In the genomic region with DNA sequence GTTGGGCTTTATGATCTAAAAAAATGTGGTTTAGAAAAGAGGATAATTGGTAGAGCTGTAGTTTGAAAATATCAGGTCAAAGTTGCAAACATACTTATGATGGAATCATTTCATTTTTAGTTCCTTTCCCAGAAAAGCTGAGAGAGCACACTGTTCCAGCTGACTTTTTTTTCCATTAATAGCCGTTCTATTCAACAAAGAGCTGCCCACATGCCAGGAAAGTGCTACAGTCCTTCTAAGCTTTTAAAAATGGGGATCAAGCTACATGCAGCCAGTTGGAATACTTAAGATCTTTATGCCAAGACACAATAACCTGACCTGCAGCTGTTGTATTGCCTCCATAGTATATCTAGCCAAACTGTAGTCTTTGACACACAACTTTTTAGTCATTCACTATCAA, we compare ENCODE assay signal across 19 cellular contexts.
DNase-seq lines count a peak whose midpoint lies in the region; ATAC-seq and TF ChIP-seq lines count a peak whose summit lies in the region.
"Had no signal": no experiment of that assay in that cellular context is flagged by ENCODE, and none has a peak within 500 bp of the region (broad histone marks: within the 10 kb centered on the region; RNA-seq: fewer than 3 reads in every experiment).

No MANE protein-coding gene starts in this region.

- TF ChIP-seq CTCF in breast epithelium (IDR thresholded peaks at IDR 0.05) (no peak), mammary epithelial cell (conservative IDR thresholded peaks at IDR 0.05 in 1 of 2, IDR thresholded peaks at IDR 0.05 in 1 of 2; ENCODE audit: extremely low read depth in 1 of 2, insufficient read depth in 1 of 2, low read depth in 1 of 2, low read length in 2 of 2) (no peak), gastroesophageal sphincter (IDR thresholded peaks at IDR 0.05) (no peak), neural crest cell (conservative IDR thresholded peaks at IDR 0.05) (no peak)

- intact Hi-C loops in breast epithelium (cut with DNase I; ENCODE audit: low total_unique reads): no loop called here
- intact Hi-C loops in mammary epithelial cell (cut with micrococcal nuclease): no loop called here
- intact Hi-C loops in aorta (cut with DNase I): loop anchor here in 1 of 2 donors (5.0 kb wide), 1 partner anchor 100 kb away; no protein-coding TSS in a partner anchor

- peak overlapping the region; percentile 17 for H3K27ac Mint-ChIP-seq in neural crest cell (ENCODE audit: unreplicated experiment)
- H3K27ac Mint-ChIP-seq in CD8-positive, alpha-beta memory T cell: no peak overlapping the region
- H3K27ac Mint-ChIP-seq: activated CD4-positive, alpha-beta T cell treated with anti-CD3 and anti-CD28 coated beads, Interleukin-2, amount 10 ng/mL, durations not matched to agents 24 days and 14 days; activated naive CD8-positive, alpha-beta T cell treated with anti-CD3 and anti-CD28 coated beads, Interleukin-2, amount 50 U/mL, for 24 hours; activated T-helper 2 cell treated with anti-CD3 and anti-CD28 coated beads, Interferon-gamma antibody, Interleukin-2, Interleukin-4, amounts not matched to agents 10 μg/mL and 5 μg/mL and 100 μg/mL, durations not matched to agents 14 hours and 24 hours and 36 hours; stimulated activated naive B cell treated with anti-CD40 and anti-IgM and Interleukin-4, amounts not matched to agents 10 μg/mL and 1 μg/mL and 100 μg/mL, for 72 hours had no signal

- H3K27me3 ChIP-seq in breast epithelium (no peaks in the 10 kb centered on the region), mammary epithelial cell (ENCODE audit: insufficient read depth, low read length) (peaks cover 2% of the 10 kb centered on the region), gastroesophageal sphincter (no peaks in the 10 kb centered on the region), aorta (ENCODE audit: control insufficient read depth in 1 of 2, insufficient read depth in 2 of 2, low read length in 1 of 2) (no peaks in the 10 kb centered on the region)
- no peaks in the 10 kb centered on the region for H3K27me3 ChIP-seq in CD8-positive, alpha-beta memory T cell (ENCODE audit: insufficient read depth, low read length, poor library complexity, severe bottlenecking)
- H3K27me3 ChIP-seq: upper lobe of left lung had no signal

- H3K9ac ChIP-seq in mammary epithelial cell (ENCODE audit: insufficient read depth, low read length): no peak overlapping the region

- H3K27ac ChIP-seq in breast epithelium (peak overlapping the region; percentile 0 to 12), mammary epithelial cell (ENCODE audit: insufficient read depth, low read depth, low read length) (no peak overlapping the region), gastroesophageal sphincter (peak overlapping the region in 3 of 4 donors; percentile 23 to 65 (median 61)), aorta (ENCODE audit: low read depth in 1 of 2, low read length in 2 of 2) (peak overlapping the region in 1 of 2 donors; percentile 82)
- H3K27ac ChIP-seq in CD8-positive, alpha-beta memory T cell (ENCODE audit: low read depth, low read length): no peak overlapping the region
- H3K27ac ChIP-seq: upper lobe of left lung had no signal

- no peaks in the 10 kb centered on the region for H3K9me3 Mint-ChIP-seq in neural crest cell
- H3K9me3 Mint-ChIP-seq in CD8-positive, alpha-beta memory T cell: no peaks in the 10 kb centered on the region
- H3K9me3 Mint-ChIP-seq: activated CD4-positive, alpha-beta T cell treated with anti-CD3 and anti-CD28 coated beads, Interleukin-2, amount 10 ng/mL, durations not matched to agents 24 days and 14 days; activated naive CD8-positive, alpha-beta T cell treated with anti-CD3 and anti-CD28 coated beads, Interleukin-2, amount 50 U/mL, for 24 hours; activated T-helper 2 cell treated with anti-CD3 and anti-CD28 coated beads, Interferon-gamma antibody, Interleukin-2, Interleukin-4, amounts not matched to agents 10 μg/mL and 5 μg/mL and 100 μg/mL, durations not matched to agents 14 hours and 24 hours and 36 hours; stimulated activated naive B cell treated with anti-CD40 and anti-IgM and Interleukin-4, amounts not matched to agents 10 μg/mL and 1 μg/mL and 100 μg/mL, for 72 hours had no signal

- DNase-seq in breast epithelium (ENCODE audit: low spot score in 2 of 2) (no peak), mammary epithelial cell (no peak), neural crest cell (ENCODE audit: low read depth, low spot score) (no peak), aorta (no peak), NCI-H1105 (lab: John Stamatoyannopoulos, UW) (no peak), OCI-M1 (lab: John Stamatoyannopoulos, UW) (no peak)
- no peak for DNase-seq in CD8-positive, alpha-beta memory T cell
- DNase-seq: activated CD4-positive, alpha-beta T cell treated with anti-CD3 and anti-CD28 coated beads, Interleukin-2, amount 10 ng/mL, durations not matched to agents 24 days and 14 days; activated naive CD8-positive, alpha-beta T cell treated with anti-CD3 and anti-CD28 coated beads, Interleukin-2, amount 50 U/mL, for 24 hours; central memory CD4-positive, alpha-beta T cell; Kasumi-1; NCI-H2171; NCI-H748 treated with DMSO at 0.1 percent for 48 hours; retina; SHP77 treated with DMSO at 0.1 percent for 48 hours; stimulated activated naive B cell treated with anti-CD40 and anti-IgM and Interleukin-4, amounts not matched to agents 10 μg/mL and 1 μg/mL and 100 μg/mL, for 72 hours; upper lobe of left lung had no signal

- H3K9me3 ChIP-seq in breast epithelium (no peaks in the 10 kb centered on the region), mammary epithelial cell (replicated peaks; ENCODE audit: insufficient read depth, low read length) (no peaks in the 10 kb centered on the region), gastroesophageal sphincter (no peaks in the 10 kb centered on the region), aorta (ENCODE audit: control insufficient read depth, low read length) (no peaks in the 10 kb centered on the region)
- H3K9me3 ChIP-seq in CD8-positive, alpha-beta memory T cell (ENCODE audit: low read length): no peaks in the 10 kb centered on the region
- H3K9me3 ChIP-seq: upper lobe of left lung had no signal

- ATAC-seq in gastroesophageal sphincter: peak; percentile 56
- ATAC-seq in aorta (ENCODE audit: low FRiP score): peak; percentile 86
- ATAC-seq: activated naive CD8-positive, alpha-beta T cell treated with anti-CD3 and anti-CD28 coated beads, Interleukin-2, amount 50 U/mL, for 24 hours; stimulated activated naive B cell treated with anti-CD40 and anti-IgM and Interleukin-4, amounts not matched to agents 10 μg/mL and 1 μg/mL and 100 μg/mL, for 72 hours had no signal

- 65% methylated on average over 1 of the region's 1 CpG for WGBS in mammary epithelial cell (ENCODE audit: low coverage, missing lambda C conversion rate)
- WGBS in gastroesophageal sphincter (ENCODE audit: low coverage in 1 of 2), 2 donors: 6 to 25% methylated on average over 1 of the region's 1 CpG
- 0 to 7% methylated on average over 1 of the region's 1 CpG for WGBS in aorta, 2 donors

- H3K36me3 Mint-ChIP-seq in neural crest cell (ENCODE audit: low read depth): peaks cover 28% of the 10 kb centered on the region
- no peaks in the 10 kb centered on the region for H3K36me3 Mint-ChIP-seq in CD8-positive, alpha-beta memory T cell
- H3K36me3 Mint-ChIP-seq: stimulated activated naive B cell treated with anti-CD40 and anti-IgM and Interleukin-4, amounts not matched to agents 10 μg/mL and 1 μg/mL and 100 μg/mL, for 72 hours had no signal

- H2AFZ ChIP-seq in mammary epithelial cell (ENCODE audit: low read depth, low read length): no peak overlapping the region

- H3K27me3 Mint-ChIP-seq in neural crest cell (ENCODE audit: low read depth): no peaks in the 10 kb centered on the region
- peaks cover 3 to 23% of the 10 kb centered on the region in 2 donors for H3K27me3 Mint-ChIP-seq in CD8-positive, alpha-beta memory T cell
- H3K27me3 Mint-ChIP-seq: stimulated activated naive B cell treated with anti-CD40 and anti-IgM and Interleukin-4, amounts not matched to agents 10 μg/mL and 1 μg/mL and 100 μg/mL, for 72 hours had no signal

- H3K4me3 Mint-ChIP-seq in neural crest cell: peak overlapping the region; percentile 48
- H3K4me3 Mint-ChIP-seq in CD8-positive, alpha-beta memory T cell: no peak overlapping the region
- H3K4me3 Mint-ChIP-seq: activated CD4-positive, alpha-beta T cell treated with anti-CD3 and anti-CD28 coated beads, Interleukin-2, amount 10 ng/mL, durations not matched to agents 24 days and 14 days; activated naive CD8-positive, alpha-beta T cell treated with anti-CD3 and anti-CD28 coated beads, Interleukin-2, amount 50 U/mL, for 24 hours; stimulated activated naive B cell treated with anti-CD40 and anti-IgM and Interleukin-4, amounts not matched to agents 10 μg/mL and 1 μg/mL and 100 μg/mL, for 72 hours had no signal

- TF ChIP-seq EP300 in gastroesophageal sphincter (IDR thresholded peaks at IDR 0.05): no peak

- TF ChIP-seq POLR2A in breast epithelium (IDR thresholded peaks at IDR 0.05) (no peak), gastroesophageal sphincter (IDR thresholded peaks at IDR 0.05) (no peak)

- H3K79me2 ChIP-seq in mammary epithelial cell (ENCODE audit: insufficient read depth, low read length): no peaks in the 10 kb centered on the region

- dilution Hi-C loops in mammary epithelial cell (cut with HindIII; ENCODE audit: low sequenced_read_pairs): loop anchor here (25.0 kb wide), 1 partner anchor 270 kb away; no protein-coding TSS in a partner anchor

- H4K20me1 ChIP-seq in mammary epithelial cell (ENCODE audit: insufficient read depth, low read length): no peaks in the 10 kb centered on the region

- H3K4me1 ChIP-seq in breast epithelium (no peaks in the 10 kb centered on the region), mammary epithelial cell (ENCODE audit: insufficient read depth, low read length) (no peaks in the 10 kb centered on the region), gastroesophageal sphincter (peaks cover 0 to 17% (median 0%) of the 10 kb centered on the region in 3 donors), aorta (ENCODE audit: control insufficient read depth in 1 of 2, insufficient read depth in 2 of 2, low read length in 2 of 2) (peaks cover 4% of the 10 kb centered on the region in 2 donors)
- H3K4me1 ChIP-seq in CD8-positive, alpha-beta memory T cell (ENCODE audit: insufficient read depth, low read length): no peaks in the 10 kb centered on the region

- no peaks in the 10 kb centered on the region for H3K36me3 ChIP-seq in breast epithelium
- H3K36me3 ChIP-seq in mammary epithelial cell (ENCODE audit: insufficient read depth, low read length): no peaks in the 10 kb centered on the region
- H3K36me3 ChIP-seq in gastroesophageal sphincter: peaks cover 0 to 22% of the 10 kb centered on the region in 2 donors
- H3K36me3 ChIP-seq in aorta (ENCODE audit: control insufficient read depth in 1 of 2, insufficient read depth in 2 of 2, low read length in 1 of 2): no peaks in the 10 kb centered on the region
- H3K36me3 ChIP-seq in CD8-positive, alpha-beta memory T cell (ENCODE audit: insufficient read depth, low read length): no peaks in the 10 kb centered on the region
- H3K36me3 ChIP-seq: upper lobe of left lung had no signal

- BruUV-seq in mammary epithelial cell (replicated peaks; lab: Mats Ljungman, UMichigan): no TSS peak

- H3K4me2 ChIP-seq in mammary epithelial cell (ENCODE audit: insufficient read depth, low read depth, low read length): no peak overlapping the region

- POLR2A ChIA-PET in CD8-positive, alpha-beta memory T cell (lab: Charles Lee): no interaction called here

- no peak overlapping the region for H3K4me3 ChIP-seq in breast epithelium
- no peak overlapping the region for H3K4me3 ChIP-seq in mammary epithelial cell (replicated peaks in 1 of 3; ENCODE audit: insufficient read depth in 1 of 3, low read depth in 2 of 3, low read length in 3 of 3)
- no peak overlapping the region for H3K4me3 ChIP-seq in gastroesophageal sphincter
- no peak overlapping the region for H3K4me3 ChIP-seq in aorta (ENCODE audit: low read length in 2 of 2)
- H3K4me3 ChIP-seq in CD8-positive, alpha-beta memory T cell (ENCODE audit: low read length): no peak overlapping the region
- H3K4me3 ChIP-seq: upper lobe of left lung had no signal

- peaks cover 55% of the 10 kb centered on the region for H3K4me1 Mint-ChIP-seq in neural crest cell
- H3K4me1 Mint-ChIP-seq in CD8-positive, alpha-beta memory T cell: no peaks in the 10 kb centered on the region
- H3K4me1 Mint-ChIP-seq: activated CD4-positive, alpha-beta T cell treated with anti-CD3 and anti-CD28 coated beads, Interleukin-2, amount 10 ng/mL, durations not matched to agents 24 days and 14 days; activated naive CD8-positive, alpha-beta T cell treated with anti-CD3 and anti-CD28 coated beads, Interleukin-2, amount 50 U/mL, for 24 hours; stimulated activated naive B cell treated with anti-CD40 and anti-IgM and Interleukin-4, amounts not matched to agents 10 μg/mL and 1 μg/mL and 100 μg/mL, for 72 hours had no signal

- in situ Hi-C loops in mammary epithelial cell (cut with MboI; ENCODE audit: low sequenced_read_pairs in 2 of 2): no loop called here

- CTCF ChIA-PET in mammary epithelial cell (lab: Charles Lee; ENCODE audit: low non-redundant PET): no interaction called here
- CTCF ChIA-PET in CD8-positive, alpha-beta memory T cell (lab: Charles Lee): no interaction called here

Comparison
In these comparisons a context has a peak if more than half of its experiments do, and no peak if none do; other contexts are left out.
1. H3K27ac ChIP-seq: peak in breast epithelium (2 of 2) and gastroesophageal sphincter (3 of 4); none in mammary epithelial cell (single experiment) and CD8-positive, alpha-beta memory T cell (single experiment).